In the genomic region with DNA sequence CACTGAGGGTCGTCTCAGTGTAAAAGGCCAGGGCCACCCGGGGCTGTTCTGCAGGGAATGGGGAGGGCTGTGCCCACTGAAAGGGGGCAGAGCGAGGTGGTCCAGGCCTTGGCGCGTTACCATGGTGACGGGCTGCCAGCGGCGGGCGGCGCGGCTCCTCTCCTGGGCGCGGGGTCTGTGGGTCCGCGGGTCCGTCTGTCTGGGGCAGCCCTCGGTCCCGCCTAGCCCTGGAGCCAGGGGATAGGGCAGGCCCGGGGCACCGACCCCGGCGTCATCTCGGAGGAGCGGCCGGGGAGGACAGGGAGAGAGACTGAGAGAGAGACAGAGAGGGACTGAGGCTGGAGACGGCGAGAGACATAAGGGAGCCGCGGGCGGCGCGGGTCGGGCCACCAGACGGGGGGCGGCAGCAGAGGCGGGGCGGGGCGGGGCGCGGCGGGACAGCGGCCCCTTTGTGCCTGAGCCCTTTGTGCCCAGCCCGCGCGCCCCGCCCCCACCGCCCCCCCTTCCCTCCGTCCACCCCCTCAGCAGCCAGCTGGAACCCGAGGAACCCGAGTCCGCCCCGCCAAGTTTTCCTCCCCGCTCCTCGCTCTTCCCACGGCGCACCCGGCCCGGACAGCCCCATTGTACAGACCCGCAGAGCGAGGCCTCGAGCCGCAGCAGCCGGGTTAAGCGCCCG, we compare ENCODE assay signal across 10 cellular contexts. TPM values are rescaled to one million over a fixed set of nuclear protein-coding genes. Genes with fewer than 3 reads are reported as not detected.
A peak's percentile ranks its signal among the peaks of the same experiment; 100 is the strongest.
DNase-seq lines count a peak whose midpoint lies in the region; ATAC-seq, FAIRE-seq and TF ChIP-seq lines count a peak whose summit lies in the region.
"Had no signal": no experiment of that assay in that cellular context is flagged by ENCODE, and none has a peak within 500 bp of the region (broad histone marks: within the 10 kb centered on the region; RNA-seq: fewer than 3 reads in every experiment).

TSS of gene KIAA1755 (minus strand) at position 358 of the 676 bp plus-strand sequence. CDS start at position 123, 235 bp downstream.

- no peaks in the 10 kb centered on the region for H3K9me3 Mint-ChIP-seq in dendritic cell treated with granulocyte-macrophage colony-stimulating factor and Interleukin-4, amounts not matched to agents 40 ng/mL and 50 ng/mL, for 4 days
- H3K9me3 Mint-ChIP-seq in stimulated activated effector memory CD8-positive, alpha-beta T cell treated with anti-CD3 and anti-CD28 coated beads, Interleukin-12 subunit alpha, Interleukin-12 subunit beta, amount 100 ng/mL, for 72 hours = no peaks in the 10 kb centered on the region
- H3K9me3 Mint-ChIP-seq in activated naive CD4-positive, alpha-beta T cell treated with anti-CD3 and anti-CD28 coated beads, Interleukin-2, amount 10 ng/mL, durations not matched to agents 7 days and 5 days = no peaks in the 10 kb centered on the region

- H3K27me3 ChIP-seq in HUES64 (ENCODE audit: insufficient read depth, low read length) (peaks cover 19% of the 10 kb centered on the region), HepG2 (ENCODE audit: control insufficient read depth in 1 of 2, insufficient read depth in 2 of 2, low read length in 2 of 2) (peaks cover 5 to 19% of the 10 kb centered on the region in 2 experiments; a peak in 4 of 5 replicates)

- H3K4me3 Mint-ChIP-seq in dendritic cell treated with granulocyte-macrophage colony-stimulating factor and Interleukin-4, amounts not matched to agents 40 ng/mL and 50 ng/mL, for 4 days = peak within 1 kb of the TSS; percentile 58
- H3K4me3 Mint-ChIP-seq in stimulated activated effector memory CD8-positive, alpha-beta T cell treated with anti-CD3 and anti-CD28 coated beads, Interleukin-12 subunit alpha, Interleukin-12 subunit beta, amount 100 ng/mL, for 72 hours = no peak within 1 kb of the TSS
- H3K4me3 Mint-ChIP-seq in activated naive CD4-positive, alpha-beta T cell treated with anti-CD3 and anti-CD28 coated beads, Interleukin-2, amount 10 ng/mL, durations not matched to agents 7 days and 5 days = no peak within 1 kb of the TSS

- H3K36me3 ChIP-seq in HUES64 (ENCODE audit: insufficient read depth, low read length) (no peaks in the 10 kb centered on the region), HepG2 (replicated peaks in 1 of 2; ENCODE audit: control insufficient read depth in 1 of 2, insufficient read depth in 2 of 2, low read length in 2 of 2) (no peaks in the 10 kb centered on the region)

- peak within 1 kb of the TSS; percentile 64 for H3K4me2 ChIP-seq in HepG2 (ENCODE audit: low read depth, low read length)

- H3K4me1 ChIP-seq in HUES64 (ENCODE audit: insufficient read depth, low read length) = 0 out of 2 replicates have a peak, but pooled peaks cover 6% of the 10 kb centered on the region
- H3K4me1 ChIP-seq in HepG2 (ENCODE audit: insufficient read depth, low read length) = peaks cover 19% of the 10 kb centered on the region

- no peak within 1 kb of the TSS for H3K9ac ChIP-seq in HUES64 (ENCODE audit: low read depth, low read length)
- H3K9ac ChIP-seq in HepG2 (ENCODE audit: insufficient read depth, low read depth, low read length) = no peak within 1 kb of the TSS

- peak; percentile 37 for DNase-seq in HepG2 (ENCODE audit: low spot score)
- DNase-seq in stimulated activated effector memory CD8-positive, alpha-beta T cell treated with anti-CD3 and anti-CD28 coated beads, Interleukin-12 subunit alpha, Interleukin-12 subunit beta, amount 100 ng/mL, for 72 hours (ENCODE audit: low spot score in 2 of 2) = no peak
- DNase-seq in activated naive CD4-positive, alpha-beta T cell treated with anti-CD3 and anti-CD28 coated beads, Interleukin-2, amount 10 ng/mL, durations not matched to agents 7 days and 5 days = no peak
- DNase-seq in GM19240 (ENCODE audit: insufficient read length, low spot score) = no peak
- DNase-seq in NCI-H748 treated with DMSO at 0.1 percent for 48 hours (lab: John Stamatoyannopoulos, UW) = no peak
- DNase-seq: activated gamma-delta T cell treated with Interleukin-2 at 50 U/mL for 16 hours, OCI-M1 had no signal

- 3% methylated on average over 53 of the region's 65 CpGs for WGBS in HUES64
- 15% methylated on average over 56 of the region's 65 CpGs for WGBS in HepG2 (ENCODE audit: low lambda C conversion rate)

- no peak for TF ChIP-seq RAD21 in HepG2 (CRISPR knock-in tag; IDR thresholded peaks at IDR 0.05)

- TF ChIP-seq EP300 in HepG2 (IDR thresholded peaks at IDR 0.05; ENCODE audit: low read depth in 2 of 2, low read length in 2 of 2) = no peak
- TF ChIP-seq EP300 in HepG2 (CRISPR knock-in tag; IDR thresholded peaks at IDR 0.05; ENCODE audit: borderline replicate concordance) = no peak

- POLR2A ChIA-PET in HepG2 (lab: Yijun Ruan, JAX) = no interaction called here

- no peak within 1 kb of the TSS for H3K27ac Mint-ChIP-seq in dendritic cell treated with granulocyte-macrophage colony-stimulating factor and Interleukin-4, amounts not matched to agents 40 ng/mL and 50 ng/mL, for 4 days
- H3K27ac Mint-ChIP-seq in stimulated activated effector memory CD8-positive, alpha-beta T cell treated with anti-CD3 and anti-CD28 coated beads, Interleukin-12 subunit alpha, Interleukin-12 subunit beta, amount 100 ng/mL, for 72 hours = no peak within 1 kb of the TSS
- H3K27ac Mint-ChIP-seq in activated naive CD4-positive, alpha-beta T cell treated with anti-CD3 and anti-CD28 coated beads, Interleukin-2, amount 10 ng/mL, durations not matched to agents 7 days and 5 days = no peak within 1 kb of the TSS

- TF ChIP-seq POLR2A in HepG2 (IDR thresholded peaks at IDR 0.05; ENCODE audit: insufficient read depth in 1 of 2, low read depth in 2 of 2, low read length in 2 of 2) = no peak

- peaks cover 21% of the 10 kb centered on the region for H3K4me1 Mint-ChIP-seq in dendritic cell treated with granulocyte-macrophage colony-stimulating factor and Interleukin-4, amounts not matched to agents 40 ng/mL and 50 ng/mL, for 4 days (ENCODE audit: low read depth)
- peaks cover 6% of the 10 kb centered on the region for H3K4me1 Mint-ChIP-seq in stimulated activated effector memory CD8-positive, alpha-beta T cell treated with anti-CD3 and anti-CD28 coated beads, Interleukin-12 subunit alpha, Interleukin-12 subunit beta, amount 100 ng/mL, for 72 hours
- H3K4me1 Mint-ChIP-seq in activated naive CD4-positive, alpha-beta T cell treated with anti-CD3 and anti-CD28 coated beads, Interleukin-2, amount 10 ng/mL, durations not matched to agents 7 days and 5 days = no peaks in the 10 kb centered on the region

- peaks cover 58% of the 10 kb centered on the region for H3K27me3 Mint-ChIP-seq in dendritic cell treated with granulocyte-macrophage colony-stimulating factor and Interleukin-4, amounts not matched to agents 40 ng/mL and 50 ng/mL, for 4 days
- H3K27me3 Mint-ChIP-seq in activated naive CD4-positive, alpha-beta T cell treated with anti-CD3 and anti-CD28 coated beads, Interleukin-2, amount 10 ng/mL, durations not matched to agents 7 days and 5 days = peaks cover 51% of the 10 kb centered on the region

- no TSS peak for BruUV-seq in HepG2 (replicated peaks; lab: Mats Ljungman, UMichigan)

- H3K36me3 Mint-ChIP-seq in dendritic cell treated with granulocyte-macrophage colony-stimulating factor and Interleukin-4, amounts not matched to agents 40 ng/mL and 50 ng/mL, for 4 days (ENCODE audit: low read depth) = no peaks in the 10 kb centered on the region
- no peaks in the 10 kb centered on the region for H3K36me3 Mint-ChIP-seq in stimulated activated effector memory CD8-positive, alpha-beta T cell treated with anti-CD3 and anti-CD28 coated beads, Interleukin-12 subunit alpha, Interleukin-12 subunit beta, amount 100 ng/mL, for 72 hours
- H3K36me3 Mint-ChIP-seq in activated naive CD4-positive, alpha-beta T cell treated with anti-CD3 and anti-CD28 coated beads, Interleukin-2, amount 10 ng/mL, durations not matched to agents 7 days and 5 days = no peaks in the 10 kb centered on the region

- TF ChIP-seq CTCF in HepG2 (CRISPR knock-in tag; IDR thresholded peaks at IDR 0.05) = no peak

- no peak within 1 kb of the TSS for H2AFZ ChIP-seq in HepG2 (ENCODE audit: low read length)

- no peaks in the 10 kb centered on the region for H3K9me3 ChIP-seq in HUES64 (ENCODE audit: insufficient read depth, low read depth, low read length)
- H3K9me3 ChIP-seq in HepG2 (ENCODE audit: low read length) = no peaks in the 10 kb centered on the region

- CTCF ChIA-PET in HepG2 (lab: Yijun Ruan, JAX; ENCODE audit: low intra/inter-chr PET ratio, low total read pairs) = no interaction called here
- CTCF ChIA-PET in activated naive CD4-positive, alpha-beta T cell treated with anti-CD3 and anti-CD28 coated beads, Interleukin-2, amount 10 ng/mL, durations not matched to agents 7 days and 5 days (lab: Charles Lee) = no interaction called here

- ATAC-seq in HepG2 (peak; percentile 72), GM21423 (IDR thresholded peaks at IDR 0.05; ENCODE audit: unreplicated experiment) (no peak)
- peak; percentile 11 for ATAC-seq in stimulated activated effector memory CD8-positive, alpha-beta T cell treated with anti-CD3 and anti-CD28 coated beads, Interleukin-12 subunit alpha, Interleukin-12 subunit beta, amount 100 ng/mL, for 72 hours

- H4K20me1 ChIP-seq in HepG2 (ENCODE audit: insufficient read depth, low read length) = no peaks in the 10 kb centered on the region

- H3K4me3 ChIP-seq in HUES64 (ENCODE audit: low read length) (peak within 1 kb of the TSS; percentile 54), HepG2 (replicated peaks in 1 of 3; ENCODE audit: insufficient read depth in 1 of 3, low read depth in 2 of 3, low read length in 3 of 3) (peak within 1 kb of the TSS; percentile 6 to 53 (median 9); a peak in 2 of 6 replicates)

- no peaks in the 10 kb centered on the region for H3K79me2 ChIP-seq in HepG2 (ENCODE audit: insufficient read depth, low read length)

- in situ Hi-C loops in HepG2 (cut with HindIII; ENCODE audit: extremely low pct_ligation_motif_present, low pct_unique_long_range_greater_than_20kb) = no loop called here

- intact Hi-C loops in dendritic cell treated with granulocyte-macrophage colony-stimulating factor and Interleukin-4, amounts not matched to agents 40 ng/mL and 50 ng/mL, for 4 days (cut with micrococcal nuclease) = no loop called here
- intact Hi-C loops in HepG2 (cut with micrococcal nuclease; ENCODE audit: unreplicated experiment) = no loop called here

- H3K27ac ChIP-seq in HUES64 (ENCODE audit: low read depth, low read length) (no peak within 1 kb of the TSS), HepG2 (ENCODE audit: extremely low read length, insufficient read depth, low read length) (no peak within 1 kb of the TSS)

- FAIRE-seq in HepG2 (lab: Jason Lieb, UNC) = no peak

RNA-seq across cellular contexts. Expression of gene KIAA1755, which starts in this region (rescaled TPM):
- 0.45 TPM for polyA plus RNA-seq in HUES64 (2013, experiment 1 of 2)
- polyA plus RNA-seq in HUES64 (2013, experiment 2 of 2) = 1.1 TPM
- total RNA-seq in HepG2 (2016; rRNA removed; fragmentation: Illumina TruSeq; extraction: Trizol) = 0.04 and 0.07 TPM in 2 replicates
- total RNA-seq in HepG2 (2016; cell fraction: cytosol; rRNA removed; fragmentation: Illumina TruSeq; extraction: Trizol; ENCODE audit: low read depth) = not detected in 2 replicates
- not detected in 2 replicates for total RNA-seq in HepG2 (2016; cell fraction: insoluble cytoplasmic fraction; rRNA removed; fragmentation: Illumina TruSeq; extraction: Trizol)
- total RNA-seq in HepG2 (2016; cell fraction: membrane; rRNA removed; fragmentation: Illumina TruSeq; extraction: Trizol) = not detected in 2 replicates
- total RNA-seq in HepG2 (2016; cell fraction: nucleus; rRNA removed; fragmentation: Illumina TruSeq; extraction: Trizol) = not detected in 2 replicates
- polyA plus RNA-seq in HepG2 (2011; rRNA removed) = not detected in 2 replicates
- not detected in 2 replicates for polyA plus RNA-seq in HepG2 (2011; cell fraction: cytosol; rRNA removed)
- polyA plus RNA-seq in HepG2 (2011; cell fraction: nucleus; rRNA removed) = not detected in 2 replicates
- not detected in 2 replicates for polyA plus RNA-seq in HepG2 (2012)
- not detected in 2 replicates for polyA plus RNA-seq in HepG2 (2016; cell fraction: cytosol; fragmentation: Illumina TruSeq; extraction: Trizol; ENCODE audit: low read depth)
- not detected in 2 replicates for polyA plus RNA-seq in HepG2 (2016; cell fraction: insoluble cytoplasmic fraction; fragmentation: Illumina TruSeq; extraction: Trizol; ENCODE audit: low read depth)
- not detected in 2 replicates for polyA plus RNA-seq in HepG2 (2016; cell fraction: membrane; fragmentation: Illumina TruSeq; extraction: Trizol; ENCODE audit: low read depth)
- not detected in 2 replicates for polyA plus RNA-seq in HepG2 (2016; cell fraction: nucleus; fragmentation: Illumina TruSeq; extraction: Trizol; ENCODE audit: insufficient read depth, low read depth)
- polyA minus RNA-seq in HepG2 (2011; rRNA and poly(A)+ RNA removed; ENCODE audit: low replicate concordance) = 0.02 TPM in 1 of 2 replicates, not detected in the other
- not detected in 2 replicates for polyA minus RNA-seq in HepG2 (2011; cell fraction: cytosol; rRNA and poly(A)+ RNA removed)
- polyA minus RNA-seq in HepG2 (2011; cell fraction: nucleus; rRNA and poly(A)+ RNA removed) = not detected in 2 replicates

Comparison
In these comparisons a context has a peak if more than half of its experiments do, and no peak if none do; other contexts are left out.
1. Peak in DNase-seq, ATAC-seq, H3K4me3 ChIP-seq and H3K4me2 ChIP-seq in HepG2; RNA of the gene not detected or under 1 TPM.